17 cellular contexts compared by ENCODE assay signal in the genomic region with DNA sequence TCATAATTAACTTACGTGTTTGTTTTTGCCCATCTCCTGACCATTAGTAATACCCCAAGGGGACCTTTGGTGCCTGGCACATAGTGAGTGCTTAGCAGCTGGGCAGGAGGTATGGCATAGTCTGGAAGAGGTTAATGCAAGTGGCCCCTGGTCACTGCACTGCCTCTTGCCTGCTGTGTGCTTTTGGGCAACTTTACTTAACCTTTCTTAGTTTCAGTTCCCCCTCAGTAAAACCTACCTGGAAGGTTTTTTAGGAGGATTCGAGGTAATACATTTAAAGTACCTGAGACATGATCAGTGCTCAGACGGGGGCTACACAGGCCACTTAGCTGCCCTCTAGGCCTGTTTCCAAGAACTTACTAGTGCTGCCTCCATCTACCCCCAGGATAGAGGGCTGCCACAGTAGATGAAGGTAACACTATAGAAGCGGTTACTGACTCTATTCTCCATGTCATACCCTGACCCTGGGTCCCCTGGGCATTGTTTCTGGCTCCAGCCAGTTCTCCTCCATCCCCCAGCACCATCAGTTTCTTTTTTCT. TPM values are rescaled to one million over a fixed set of nuclear protein-coding genes. Genes with fewer than 3 reads are reported as not detected.
DNase-seq lines count a peak whose midpoint lies in the region; ATAC-seq and TF ChIP-seq lines count a peak whose summit lies in the region.
"Had no signal": no experiment of that assay in that cellular context is flagged by ENCODE, and none has a peak within 500 bp of the region (broad histone marks: within the 10 kb centered on the region; RNA-seq: fewer than 3 reads in every experiment).

No MANE protein-coding gene starts in this region.

- H4K20me1 ChIP-seq in neural progenitor cell (ENCODE audit: low read depth) = no peaks in the 10 kb centered on the region

- no peaks in the 10 kb centered on the region for H3K79me2 ChIP-seq in neural progenitor cell (ENCODE audit: low read depth)

- peaks cover 40 to 74% (median 53%) of the 10 kb centered on the region in 4 donors for H3K4me1 Mint-ChIP-seq in CD4-positive, alpha-beta memory T cell
- H3K4me1 Mint-ChIP-seq in HFFc6 (ENCODE audit: low read depth) (peaks cover 64% of the 10 kb centered on the region), activated B cell treated with CpG ODN at 0.5 μM for 24 hours (peaks cover 81% of the 10 kb centered on the region), neural progenitor cell (peaks cover 30% of the 10 kb centered on the region)

- peak overlapping the region in 1 of 8 donors; percentile 64 for H3K4me3 Mint-ChIP-seq in CD4-positive, alpha-beta memory T cell
- H3K4me3 Mint-ChIP-seq in HFFc6 (no peak overlapping the region), activated B cell treated with CpG ODN at 0.5 μM for 24 hours (peak overlapping the region; percentile 61), neural progenitor cell (no peak overlapping the region)
- H3K4me3 Mint-ChIP-seq: activated CD4-positive, alpha-beta T cell treated with anti-CD3 and anti-CD28 coated beads, Interleukin-2, amount 10 ng/mL, durations not matched to agents 7 days and 5 days; immature natural killer cell had no signal

- H3K9me3 Mint-ChIP-seq in CD4-positive, alpha-beta memory T cell = no peaks in the 10 kb centered on the region
- H3K9me3 Mint-ChIP-seq in HFFc6 = no peaks in the 10 kb centered on the region
- H3K9me3 Mint-ChIP-seq in activated B cell treated with CpG ODN at 0.5 μM for 24 hours = no peaks in the 10 kb centered on the region
- no peaks in the 10 kb centered on the region for H3K9me3 Mint-ChIP-seq in neural progenitor cell
- H3K9me3 Mint-ChIP-seq: activated CD4-positive, alpha-beta T cell treated with anti-CD3 and anti-CD28 coated beads, Interleukin-2, amount 10 ng/mL, durations not matched to agents 7 days and 5 days; effector memory CD8-positive, alpha-beta T cell; immature natural killer cell had no signal

- no peak overlapping the region for H3K4me3 ChIP-seq in CD4-positive, alpha-beta memory T cell (ENCODE audit: low read length in 2 of 2)
- no peak overlapping the region for H3K4me3 ChIP-seq in neural progenitor cell
- H3K4me3 ChIP-seq in BE2C (ENCODE audit: low read depth, low read length) = no peak overlapping the region
- H3K4me3 ChIP-seq: ascending aorta, right lobe of liver, tibial nerve had no signal

- H3K27ac Mint-ChIP-seq in CD4-positive, alpha-beta memory T cell = peak overlapping the region; percentile 11 to 87 (median 63)
- peak overlapping the region; percentile 4; the same call in 1 of the 2 replicates for H3K27ac Mint-ChIP-seq in HFFc6
- peak overlapping the region; percentile 89 for H3K27ac Mint-ChIP-seq in activated B cell treated with CpG ODN at 0.5 μM for 24 hours
- peak overlapping the region; percentile 4 for H3K27ac Mint-ChIP-seq in neural progenitor cell
- H3K27ac Mint-ChIP-seq: activated CD4-positive, alpha-beta T cell treated with anti-CD3 and anti-CD28 coated beads, Interleukin-2, amount 10 ng/mL, durations not matched to agents 7 days and 5 days had no signal

- TF ChIP-seq CTCF in HFFc6 (IDR thresholded peaks at IDR 0.05) (no peak), activated B cell treated with CpG ODN at 0.5 μM for 24 hours (IDR thresholded peaks at IDR 0.05) (no peak), neural progenitor cell (IDR thresholded peaks at IDR 0.05) (no peak), BE2C (IDR thresholded peaks at IDR 0.05; ENCODE audit: low read depth, low read length) (no peak)

- H3F3A ChIP-seq in neural progenitor cell (ENCODE audit: low read depth) = peaks cover 24% of the 10 kb centered on the region

- no peaks in the 10 kb centered on the region for H3K9me3 ChIP-seq in CD4-positive, alpha-beta memory T cell (ENCODE audit: control insufficient read depth in 1 of 2, low read length in 2 of 2)
- no peaks in the 10 kb centered on the region for H3K9me3 ChIP-seq in neural progenitor cell (ENCODE audit: low read depth)
- H3K9me3 ChIP-seq in BE2C = no peaks in the 10 kb centered on the region
- H3K9me3 ChIP-seq: ascending aorta, right lobe of liver, tibial nerve had no signal

- CTCF ChIA-PET in CD4-positive, alpha-beta memory T cell (lab: Charles Lee; ENCODE audit: partially characterized antibody) = interaction anchor here (0.7 to 18.4 kb wide), 6 partner anchors 28 to 264 kb away, joined by 3 to 1065 read pairs (median 11); a partner anchor contains a TSS
- CTCF ChIA-PET in activated B cell treated with CpG ODN at 0.5 μM for 24 hours (lab: Charles Lee) = interaction anchor here (1.1 to 10.1 kb wide), 5 partner anchors 9 to 87 kb away, joined by 3 to 735 read pairs (median 9); a partner anchor contains a TSS

- no peak overlapping the region for H3K27ac ChIP-seq in CD4-positive, alpha-beta memory T cell (ENCODE audit: low read depth, low read length)
- H3K27ac ChIP-seq in neural progenitor cell = no peak overlapping the region
- H3K27ac ChIP-seq: right lobe of liver had no signal

- peaks cover 0 to 11% of the 10 kb centered on the region in 2 donors for H3K36me3 Mint-ChIP-seq in CD4-positive, alpha-beta memory T cell
- H3K36me3 Mint-ChIP-seq in HFFc6 (ENCODE audit: low read depth) (no peaks in the 10 kb centered on the region), activated B cell treated with CpG ODN at 0.5 μM for 24 hours (ENCODE audit: low read depth) (peaks cover 13% of the 10 kb centered on the region), neural progenitor cell (no peaks in the 10 kb centered on the region)
- H3K36me3 Mint-ChIP-seq: immature natural killer cell had no signal

- no peak overlapping the region for H3K9ac ChIP-seq in neural progenitor cell

- DNase-seq in CD4-positive, alpha-beta memory T cell = no peak
- DNase-seq in HFFc6 (no peak), activated B cell treated with CpG ODN at 0.5 μM for 24 hours (no peak), neural progenitor cell (ENCODE audit: low spot score) (no peak), COLO668 (lab: John Stamatoyannopoulos, UW; ENCODE audit: unreplicated experiment) (no peak), BE2C (no peak), HUDEP-2 (lab: John Stamatoyannopoulos, UW; ENCODE audit: unreplicated experiment in 76 of 76) (no peak)
- DNase-seq: activated CD4-positive, alpha-beta T cell treated with anti-CD3 and anti-CD28 coated beads, Interleukin-2, amount 10 ng/mL, durations not matched to agents 7 days and 5 days; activated gamma-delta T cell; effector memory CD8-positive, alpha-beta T cell; immature natural killer cell; NCI-H2171 treated with DMSO at 0.1 percent for 48 hours; right lobe of liver; stimulated activated naive CD8-positive, alpha-beta T cell treated with anti-CD3 and anti-CD28 coated beads, Interleukin-15, Interleukin-2, amounts not matched to agents 100 U/mL and 50 U/mL, for 24 hours had no signal

- no peaks in the 10 kb centered on the region for H3K27me3 ChIP-seq in CD4-positive, alpha-beta memory T cell (ENCODE audit: insufficient read depth, low read length)
- no peaks in the 10 kb centered on the region for H3K27me3 ChIP-seq in neural progenitor cell
- H3K27me3 ChIP-seq in BE2C = no peaks in the 10 kb centered on the region
- H3K27me3 ChIP-seq: ascending aorta, right lobe of liver, tibial nerve had no signal

- peaks cover 54% of the 10 kb centered on the region for H3K4me1 ChIP-seq in CD4-positive, alpha-beta memory T cell (ENCODE audit: insufficient read depth, low read length)
- H3K4me1 ChIP-seq in neural progenitor cell (peaks cover 19% of the 10 kb centered on the region), BE2C (peaks cover 13% of the 10 kb centered on the region)

- no peak overlapping the region for H3K4me2 ChIP-seq in neural progenitor cell

- H3K36me3 ChIP-seq in CD4-positive, alpha-beta memory T cell (ENCODE audit: insufficient read depth, low read length) = peaks cover 3% of the 10 kb centered on the region
- H3K36me3 ChIP-seq in neural progenitor cell (no peaks in the 10 kb centered on the region), BE2C (no peaks in the 10 kb centered on the region)
- H3K36me3 ChIP-seq: ascending aorta, right lobe of liver, tibial nerve had no signal

- no peak for ATAC-seq in activated B cell treated with CpG ODN at 0.5 μM for 24 hours (ENCODE audit: low read depth)
- ATAC-seq: effector memory CD8-positive, alpha-beta T cell; HCT116; right lobe of liver; stimulated activated naive CD8-positive, alpha-beta T cell treated with anti-CD3 and anti-CD28 coated beads, Interleukin-15, Interleukin-2, amounts not matched to agents 100 U/mL and 50 U/mL, for 24 hours had no signal

- H3K27me3 Mint-ChIP-seq in CD4-positive, alpha-beta memory T cell = no peaks in the 10 kb centered on the region
- peaks cover 6% of the 10 kb centered on the region for H3K27me3 Mint-ChIP-seq in HFFc6 (ENCODE audit: insufficient read depth)
- H3K27me3 Mint-ChIP-seq in activated B cell treated with CpG ODN at 0.5 μM for 24 hours = no peaks in the 10 kb centered on the region
- peaks cover 2% of the 10 kb centered on the region for H3K27me3 Mint-ChIP-seq in neural progenitor cell (ENCODE audit: insufficient read depth, low read depth)
- H3K27me3 Mint-ChIP-seq: activated CD4-positive, alpha-beta T cell treated with anti-CD3 and anti-CD28 coated beads, Interleukin-2, amount 10 ng/mL, durations not matched to agents 7 days and 5 days; effector memory CD8-positive, alpha-beta T cell had no signal

- no peak overlapping the region for H2AFZ ChIP-seq in neural progenitor cell (replicated peaks)

- intact Hi-C loops in CD4-positive, alpha-beta memory T cell (cut with micrococcal nuclease) = no loop called here
- intact Hi-C loops in activated B cell treated with CpG ODN at 0.5 μM for 24 hours (cut with micrococcal nuclease) = loop anchor here (5.0 to 10.0 kb wide), 5 partner anchors 63 to 365 kb away; a partner anchor contains a TSS

- POLR2A ChIA-PET in CD4-positive, alpha-beta memory T cell (lab: Charles Lee; ENCODE audit: partially characterized antibody) = interaction anchor here (1.8 to 11.8 kb wide), 5 partner anchors 28 to 110 kb away, joined by 4 to 449 read pairs (median 53); a partner anchor contains a TSS
- POLR2A ChIA-PET in activated B cell treated with CpG ODN at 0.5 μM for 24 hours (lab: Charles Lee) = interaction anchor here (0.6 to 26.3 kb wide), 14 partner anchors 12 to 392 kb away, joined by 3 to 1307 read pairs (median 5); a partner anchor contains a TSS

RNA-seq across cellular contexts. Expression of a gene that starts 3.4 kb away (rescaled TPM):
- 10 to 100 TPM; 87.9 to 91.3 TPM for total RNA-seq in CD4-positive, alpha-beta memory T cell
- 10 to 100 TPM; 93.6 to 96.2 TPM for polyA plus RNA-seq in CD4-positive, alpha-beta memory T cell
- 10 to 100 TPM; 69.1 to 80.7 (median 70.9) TPM for total RNA-seq in HFFc6 (2021; fragmentation: NEBNext Ultra II Directional; extraction: Animal tissue kit (Norgen Biotek cat#: 25700))
- 166 and 169 TPM in 2 replicates for total RNA-seq in activated B cell treated with CpG ODN at 0.5 μM for 24 hours
- 1.1 and 17.8 TPM in 2 replicates for total RNA-seq in neural progenitor cell (ENCODE audit: low replicate concordance)
- polyA plus RNA-seq in BE2C (2012; ENCODE audit: insufficient read depth, insufficient read length, low read depth) = 33.9 TPM

RNA-seq across cellular contexts. Expression of a gene that starts 23.4 kb away (rescaled TPM):
- total RNA-seq in CD4-positive, alpha-beta memory T cell = 1 to 10 TPM; 5.4 to 6.4 TPM
- polyA plus RNA-seq in CD4-positive, alpha-beta memory T cell = 1 to 10 TPM in 1 of 2 donors, under 1 TPM in 1; 0.45 to 4.4 TPM
- total RNA-seq in HFFc6 (2021; fragmentation: NEBNext Ultra II Directional; extraction: Animal tissue kit (Norgen Biotek cat#: 25700)) = 10 to 100 TPM in 4 of 6 experiments, 1 to 10 TPM in 2; 8.9 to 12.8 (median 10.5) TPM
- total RNA-seq in activated B cell treated with CpG ODN at 0.5 μM for 24 hours (28.2 and 30.7 TPM in 2 replicates), neural progenitor cell (ENCODE audit: low replicate concordance) (2.0 and 3.7 TPM in 2 replicates)
- 0.59 TPM for polyA plus RNA-seq in BE2C (2012; ENCODE audit: insufficient read depth, insufficient read length, low read depth)

RNA-seq across cellular contexts. Expression of a gene that starts 41.8 kb away (rescaled TPM):
- total RNA-seq in CD4-positive, alpha-beta memory T cell = 10 to 100 TPM; 51.8 to 55.9 TPM
- 1 to 10 TPM; 6.7 to 8.3 TPM for polyA plus RNA-seq in CD4-positive, alpha-beta memory T cell
- total RNA-seq in HFFc6 (2021; fragmentation: NEBNext Ultra II Directional; extraction: Animal tissue kit (Norgen Biotek cat#: 25700)) = 10 to 100 TPM in 1 of 6 experiments, 1 to 10 TPM in 5; 7.6 to 10.3 (median 8.8) TPM
- total RNA-seq in activated B cell treated with CpG ODN at 0.5 μM for 24 hours (30.4 and 35.2 TPM in 2 replicates), neural progenitor cell (ENCODE audit: low replicate concordance) (10.4 and 37.5 TPM in 2 replicates)
- polyA plus RNA-seq in BE2C (2012; ENCODE audit: insufficient read depth, insufficient read length, low read depth) = 26.6 TPM

RNA-seq across cellular contexts. Expression of a gene that starts 46.7 kb away (rescaled TPM):
- total RNA-seq in CD4-positive, alpha-beta memory T cell = 10 to 100 TPM; 22.5 to 26.3 TPM
- 1 to 10 TPM in 1 of 2 donors, under 1 TPM in 1; 0.79 to 6.5 TPM for polyA plus RNA-seq in CD4-positive, alpha-beta memory T cell
- 10 to 100 TPM; 17.0 to 28.7 (median 22.6) TPM for total RNA-seq in HFFc6 (2021; fragmentation: NEBNext Ultra II Directional; extraction: Animal tissue kit (Norgen Biotek cat#: 25700))
- total RNA-seq in activated B cell treated with CpG ODN at 0.5 μM for 24 hours (5.1 and 7.7 TPM in 2 replicates), neural progenitor cell (ENCODE audit: low replicate concordance) (1.4 and 7.1 TPM in 2 replicates)
- 3.9 TPM for polyA plus RNA-seq in BE2C (2012; ENCODE audit: insufficient read depth, insufficient read length, low read depth)

RNA-seq across cellular contexts. Expression of a gene that starts 51.7 kb away (rescaled TPM):
- total RNA-seq in CD4-positive, alpha-beta memory T cell = 100 to 1,000 TPM; 159 to 161 TPM
- polyA plus RNA-seq in CD4-positive, alpha-beta memory T cell = 100 to 1,000 TPM; 474 to 774 TPM
- 100 to 1,000 TPM; 162 to 191 (median 180) TPM for total RNA-seq in HFFc6 (2021; fragmentation: NEBNext Ultra II Directional; extraction: Animal tissue kit (Norgen Biotek cat#: 25700))
- total RNA-seq in activated B cell treated with CpG ODN at 0.5 μM for 24 hours (349 and 354 TPM in 2 replicates), neural progenitor cell (ENCODE audit: low replicate concordance) (102 and 189 TPM in 2 replicates)
- polyA plus RNA-seq in BE2C (2012; ENCODE audit: insufficient read depth, insufficient read length, low read depth) = 497 TPM

Comparison
In these comparisons a context has a peak if more than half of its experiments do, and no peak if none do; other contexts are left out.
1. H3K27ac Mint-ChIP-seq: peak in every context shown above with its lines; median percentile 89 in activated B cell treated with CpG ODN at 0.5 μM for 24 hours; 63 in CD4-positive, alpha-beta memory T cell; 4 in HFFc6; 4 in neural progenitor cell.